Comparison of ENCODE assay signal across 14 cellular contexts in the genomic region with DNA sequence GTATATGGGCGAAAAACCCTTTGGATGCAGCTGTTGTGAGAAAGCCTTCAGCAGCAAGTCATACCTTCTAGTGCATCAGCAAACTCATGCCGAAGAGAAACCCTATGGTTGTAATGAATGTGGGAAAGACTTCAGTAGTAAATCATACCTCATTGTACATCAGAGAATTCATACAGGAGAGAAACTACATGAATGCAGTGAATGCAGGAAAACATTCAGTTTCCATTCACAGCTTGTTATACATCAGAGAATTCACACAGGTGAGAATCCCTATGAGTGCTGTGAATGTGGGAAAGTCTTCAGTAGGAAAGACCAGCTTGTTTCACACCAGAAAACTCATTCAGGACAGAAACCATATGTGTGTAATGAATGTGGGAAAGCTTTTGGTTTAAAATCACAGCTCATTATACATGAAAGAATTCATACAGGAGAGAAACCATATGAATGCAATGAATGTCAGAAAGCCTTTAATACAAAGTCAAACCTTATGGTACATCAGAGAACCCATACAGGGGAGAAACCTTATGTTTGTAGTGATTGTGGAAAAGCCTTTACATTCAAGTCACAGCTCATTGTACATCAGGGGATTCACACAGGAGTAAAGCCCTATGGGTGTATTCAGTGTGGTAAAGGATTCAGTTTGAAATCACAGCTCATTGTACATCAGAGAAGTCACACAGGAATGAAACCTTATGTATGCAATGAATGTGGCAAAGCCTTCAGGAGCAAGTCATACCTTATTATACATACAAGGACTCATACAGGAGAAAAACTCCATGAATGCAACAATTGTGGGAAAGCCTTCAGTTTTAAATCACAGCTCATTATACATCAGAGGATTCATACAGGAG. TPM values are rescaled to one million over a fixed set of nuclear protein-coding genes. Genes with fewer than 3 reads are reported as not detected.
DNase-seq lines count a peak whose midpoint lies in the region; ATAC-seq, FAIRE-seq and TF ChIP-seq lines count a peak whose summit lies in the region.
"Had no signal": no experiment of that assay in that cellular context is flagged by ENCODE, and none has a peak within 500 bp of the region (broad histone marks: within the 10 kb centered on the region; RNA-seq: fewer than 3 reads in every experiment).

No MANE protein-coding gene starts in this region.

- peaks cover 41% of the 10 kb centered on the region for H3K36me3 ChIP-seq in Karpas-422 (ENCODE audit: insufficient read depth, low read length)

- H3K4me3 ChIP-seq in Karpas-422 (ENCODE audit: low read length) (peak overlapping the region; percentile 8; the same call in 1 of the 2 replicates), coronary artery (peak overlapping the region; percentile 22)
- H3K4me3 ChIP-seq: heart right ventricle had no signal

- no peaks in the 10 kb centered on the region for H3K79me2 ChIP-seq in Karpas-422 (ENCODE audit: low read length)

- peaks cover 70% of the 10 kb centered on the region for H3K36me3 Mint-ChIP-seq in natural killer cell

- peak overlapping the region; percentile 31 for H3K4me3 Mint-ChIP-seq in natural killer cell
- H3K4me3 Mint-ChIP-seq: effector memory CD8-positive, alpha-beta T cell had no signal

- FAIRE-seq in RCC 7860 (lab: Jason Lieb, UNC) = no peak
- FAIRE-seq: GM12891 had no signal

- H3K4me2 ChIP-seq in Karpas-422 (ENCODE audit: low read depth, low read length, poor library complexity, severe bottlenecking) = no peak overlapping the region

- no peak for ATAC-seq in natural killer cell
- ATAC-seq: effector memory CD8-positive, alpha-beta T cell; heart right ventricle had no signal

- H3K27me3 Mint-ChIP-seq in natural killer cell (ENCODE audit: low read depth in 2 of 2) = no peaks in the 10 kb centered on the region
- H3K27me3 Mint-ChIP-seq: effector memory CD8-positive, alpha-beta T cell had no signal

- H3K27me3 ChIP-seq in Karpas-422 (ENCODE audit: low read length) = no peaks in the 10 kb centered on the region
- H3K27me3 ChIP-seq: heart right ventricle had no signal

- H4K20me1 ChIP-seq in Karpas-422 (ENCODE audit: insufficient read depth, low read depth, low read length) = no peaks in the 10 kb centered on the region

- peaks cover 64% of the 10 kb centered on the region for H3K9me3 ChIP-seq in Karpas-422 (ENCODE audit: low read length)

- DNase-seq in EH (ENCODE audit: low read depth) (peak; percentile 4), Karpas-422 (no peak), coronary artery (ENCODE audit: low spot score) (no peak), natural killer cell (no peak), NCI-H2107 treated with DMSO at 0.1 percent for 48 hours (lab: John Stamatoyannopoulos, UW; ENCODE audit: unreplicated experiment) (no peak), RCC 7860 (ENCODE audit: low spot score) (no peak), CD1c-positive myeloid dendritic cell (ENCODE audit: extremely low spot score) (no peak)
- DNase-seq: amygdala; effector memory CD8-positive, alpha-beta T cell; heart right ventricle; NCI-H446; substantia nigra had no signal

- H2AFZ ChIP-seq in Karpas-422 (ENCODE audit: low read length) = no peak overlapping the region

- TF ChIP-seq CTCF in coronary artery (IDR thresholded peaks at IDR 0.05) (no peak), natural killer cell (IDR thresholded peaks at IDR 0.05) (no peak)

- no peaks in the 10 kb centered on the region for H3K4me1 Mint-ChIP-seq in natural killer cell

- peaks cover 11 to 20% of the 10 kb centered on the region in 2 donors for H3K9me3 Mint-ChIP-seq in natural killer cell

- no peak overlapping the region for H3K27ac ChIP-seq in Karpas-422 (ENCODE audit: low read length)
- H3K27ac ChIP-seq in coronary artery = no peak overlapping the region
- H3K27ac ChIP-seq: heart right ventricle had no signal

- no peak overlapping the region for H3K9ac ChIP-seq in Karpas-422 (ENCODE audit: low read length)

- no peaks in the 10 kb centered on the region for H3K4me1 ChIP-seq in Karpas-422 (ENCODE audit: low read length)
- H3K4me1 ChIP-seq: heart right ventricle had no signal

- intact Hi-C loops in natural killer cell (cut with micrococcal nuclease) = no loop called here

- H3K9me2 ChIP-seq in Karpas-422 (replicated peaks; ENCODE audit: insufficient read depth, low read length) = no peaks in the 10 kb centered on the region

- peak overlapping the region in 1 of 2 donors; percentile 79 for H3K27ac Mint-ChIP-seq in natural killer cell

RNA-seq across cellular contexts. Expression of a gene that starts 21.4 kb away (rescaled TPM):
- total RNA-seq in Karpas-422 (2014; rRNA removed; shearing (Covaris generic); ENCODE audit: low replicate concordance) = 10.7 and 12.3 TPM in 2 replicates
- total RNA-seq in natural killer cell = 10 to 100 TPM; 12.7 to 17.5 (median 14.3) TPM

RNA-seq across cellular contexts. Expression of a gene that starts 33.0 kb away (rescaled TPM):
- total RNA-seq in Karpas-422 (2014; rRNA removed; shearing (Covaris generic); ENCODE audit: low replicate concordance) = not detected in 2 replicates
- not detected for total RNA-seq in natural killer cell
- total RNA-seq: heart right ventricle, mesenteric fat pad had no signal
